In genomic region chr16:55471448-55472097, GRCh38 we compare ENCODE assay signal across 10 cellular contexts. TPM values are rescaled to one million over a fixed set of nuclear protein-coding genes. Genes with fewer than 3 reads are reported as not detected.
DNase-seq lines count a peak whose midpoint lies in the region; ATAC-seq and TF ChIP-seq lines count a peak whose summit lies in the region.
"Had no signal": no experiment of that assay in that cellular context is flagged by ENCODE, and none has a peak within 500 bp of the region (broad histone marks: within the 10 kb centered on the region; RNA-seq: fewer than 3 reads in every experiment).

No MANE protein-coding gene starts in this region.

- H3K27me3 ChIP-seq in suprapubic skin, result no peaks in the 10 kb centered on the region

- H3K27me3 Mint-ChIP-seq in activated CD8-positive, alpha-beta memory T cell treated with anti-CD3 and anti-CD28 coated beads, Interleukin-2, amount 10 ng/mL, durations not matched to agents 7 days and 5 days, result peaks cover 2% of the 10 kb centered on the region
- no peaks in the 10 kb centered on the region for H3K27me3 Mint-ChIP-seq in glutamatergic neuron (ENCODE audit: unreplicated experiment)
- H3K27me3 Mint-ChIP-seq in WTC11 (ENCODE audit: low read depth), result peaks cover 66% of the 10 kb centered on the region

- no peak overlapping the region for H3K27ac Mint-ChIP-seq in activated CD8-positive, alpha-beta memory T cell treated with anti-CD3 and anti-CD28 coated beads, Interleukin-2, amount 10 ng/mL, durations not matched to agents 7 days and 5 days
- no peak overlapping the region for H3K27ac Mint-ChIP-seq in glutamatergic neuron (ENCODE audit: unreplicated experiment)
- no peak overlapping the region for H3K27ac Mint-ChIP-seq in WTC11
- H3K27ac Mint-ChIP-seq: CD8-positive, alpha-beta T cell had no signal

- no peaks in the 10 kb centered on the region for H3K9me3 Mint-ChIP-seq in activated CD8-positive, alpha-beta memory T cell treated with anti-CD3 and anti-CD28 coated beads, Interleukin-2, amount 10 ng/mL, durations not matched to agents 7 days and 5 days (ENCODE audit: low read depth)
- H3K9me3 Mint-ChIP-seq in glutamatergic neuron (ENCODE audit: unreplicated experiment) (no peaks in the 10 kb centered on the region), WTC11 (no peaks in the 10 kb centered on the region)
- H3K9me3 Mint-ChIP-seq: CD8-positive, alpha-beta T cell had no signal

- DNase-seq in activated CD8-positive, alpha-beta memory T cell treated with anti-CD3 and anti-CD28 coated beads, Interleukin-2, amount 10 ng/mL, durations not matched to agents 7 days and 5 days, result no peak
- no peak for DNase-seq in activated CD8-positive, alpha-beta memory T cell treated with anti-CD3 and anti-CD28 coated beads, Interleukin-2, amount 50 U/mL, for 4 hours
- DNase-seq in HS-5 (ENCODE audit: low read depth) (peak; percentile 71), dermis blood vessel endothelial cell (peak; percentile 52), suprapubic skin (ENCODE audit: low spot score in 2 of 2) (no peak), glutamatergic neuron (no peak), NCI-H2107 treated with DMSO at 0.1 percent for 48 hours (lab: John Stamatoyannopoulos, UW; ENCODE audit: unreplicated experiment) (no peak), WTC11 (ENCODE audit: low spot score) (no peak)
- DNase-seq: CD8-positive, alpha-beta T cell; KG1 had no signal

- no peaks in the 10 kb centered on the region for H3K36me3 ChIP-seq in suprapubic skin

- H3K4me3 ChIP-seq in suprapubic skin, result no peak overlapping the region

- H3K27ac ChIP-seq in suprapubic skin, result peak overlapping the region; percentile 90

- no peak for TF ChIP-seq POLR2A in suprapubic skin (IDR thresholded peaks at IDR 0.05)

- CTCF ChIA-PET in activated CD8-positive, alpha-beta memory T cell treated with anti-CD3 and anti-CD28 coated beads, Interleukin-2, amount 10 ng/mL, durations not matched to agents 7 days and 5 days (lab: Charles Lee), result no interaction called here
- CTCF ChIA-PET in WTC11 (lab: Charles Lee), result interaction anchor here (1.7 to 2.5 kb wide), 2 partner anchors 31 to 229 kb away, joined by 5 to 16 read pairs; no protein-coding TSS in a partner anchor

- POLR2A ChIA-PET in WTC11 (lab: Charles Lee), result no interaction called here

- H3K4me1 Mint-ChIP-seq in activated CD8-positive, alpha-beta memory T cell treated with anti-CD3 and anti-CD28 coated beads, Interleukin-2, amount 10 ng/mL, durations not matched to agents 7 days and 5 days, result peaks cover 18% of the 10 kb centered on the region
- H3K4me1 Mint-ChIP-seq in glutamatergic neuron (ENCODE audit: low read depth, unreplicated experiment) (no peaks in the 10 kb centered on the region), WTC11 (peaks cover 23% of the 10 kb centered on the region)

- no peak overlapping the region for H3K4me3 Mint-ChIP-seq in activated CD8-positive, alpha-beta memory T cell treated with anti-CD3 and anti-CD28 coated beads, Interleukin-2, amount 10 ng/mL, durations not matched to agents 7 days and 5 days
- no peak overlapping the region for H3K4me3 Mint-ChIP-seq in glutamatergic neuron (ENCODE audit: unreplicated experiment)
- H3K4me3 Mint-ChIP-seq in WTC11, result no peak overlapping the region
- H3K4me3 Mint-ChIP-seq: CD8-positive, alpha-beta T cell had no signal

- ATAC-seq in activated CD8-positive, alpha-beta memory T cell treated with anti-CD3 and anti-CD28 coated beads, Interleukin-2, amount 10 ng/mL, durations not matched to agents 7 days and 5 days, result peak; percentile 60
- no peak for ATAC-seq in WTC11
- ATAC-seq: CD8-positive, alpha-beta T cell had no signal

- H3K36me3 Mint-ChIP-seq in activated CD8-positive, alpha-beta memory T cell treated with anti-CD3 and anti-CD28 coated beads, Interleukin-2, amount 10 ng/mL, durations not matched to agents 7 days and 5 days, result peaks cover 2% of the 10 kb centered on the region
- H3K36me3 Mint-ChIP-seq in glutamatergic neuron (ENCODE audit: unreplicated experiment) (no peaks in the 10 kb centered on the region), WTC11 (no peaks in the 10 kb centered on the region)
- H3K36me3 Mint-ChIP-seq: CD8-positive, alpha-beta T cell had no signal

- H3K9me3 ChIP-seq in suprapubic skin, result no peaks in the 10 kb centered on the region

- 55% methylated on average over 4 of the region's 4 CpGs for WGBS in suprapubic skin

- H3K4me1 ChIP-seq in suprapubic skin, result peaks cover 25% of the 10 kb centered on the region

- no peak for TF ChIP-seq CTCF in suprapubic skin (IDR thresholded peaks at IDR 0.05)
- TF ChIP-seq CTCF in glutamatergic neuron (IDR thresholded peaks at IDR 0.05; ENCODE audit: partially characterized antibody, unreplicated experiment), result no peak
- TF ChIP-seq CTCF in WTC11 (IDR thresholded peaks at IDR 0.05), result no peak

- no peak for TF ChIP-seq EP300 in suprapubic skin (IDR thresholded peaks at IDR 0.05)

TF ChIP-seq in WTC11, 78 proteins besides CTCF, POLR2A, EP300 and RAD21 (continues in another document):
- TF ChIP-seq NFYB (CRISPR knock-in tag; conservative IDR thresholded peaks at IDR 0.05; ENCODE audit: low read depth) (no peak), NR1H2 (CRISPR knock-in tag; IDR thresholded peaks at IDR 0.05) (no peak), HMGA2 (CRISPR knock-in tag; IDR thresholded peaks at IDR 0.05) (no peak), FOXP4 (CRISPR knock-in tag; IDR thresholded peaks at IDR 0.05) (no peak), TEAD1 (CRISPR knock-in tag; IDR thresholded peaks at IDR 0.05) (no peak), GTF2I (CRISPR knock-in tag; conservative IDR thresholded peaks at IDR 0.05) (no peak), ATF1 (CRISPR knock-in tag; IDR thresholded peaks at IDR 0.05) (no peak), RORB (CRISPR knock-in tag; IDR thresholded peaks at IDR 0.05) (no peak), ATF6 (CRISPR knock-in tag; IDR thresholded peaks at IDR 0.05) (no peak), ZNF138 (CRISPR knock-in tag; conservative IDR thresholded peaks at IDR 0.05) (no peak), HMGXB4 (CRISPR knock-in tag; IDR thresholded peaks at IDR 0.05) (no peak), NFE2L1 (CRISPR knock-in tag; IDR thresholded peaks at IDR 0.05) (no peak), ZBTB21 (CRISPR knock-in tag; IDR thresholded peaks at IDR 0.05; ENCODE audit: borderline replicate concordance) (no peak), CREB1 (CRISPR knock-in tag; IDR thresholded peaks at IDR 0.05) (no peak)

RNA-seq across cellular contexts. Expression of gene MMP2, which starts 7.4 kb away (rescaled TPM):
- not detected for total RNA-seq in activated CD8-positive, alpha-beta memory T cell treated with anti-CD3 and anti-CD28 coated beads, Interleukin-2, amount 10 ng/mL, durations not matched to agents 7 days and 5 days
- total RNA-seq in dermis blood vessel endothelial cell (16.7 and 20.5 TPM in 2 replicates), suprapubic skin (100 to 1,000 TPM in 2 of 4 donors, 10 to 100 TPM in 2; 71.4 to 175 (median 120) TPM), glutamatergic neuron (ENCODE audit: unreplicated experiment) (7.0 TPM), WTC11 (2021) (51.5 to 61.3 TPM (median 55.8 TPM) in 3 replicates)
- total RNA-seq: CD8-positive, alpha-beta T cell had no signal

RNA-seq across cellular contexts. Expression of gene LPCAT2, which starts 37.3 kb away (rescaled TPM):
- total RNA-seq in activated CD8-positive, alpha-beta memory T cell treated with anti-CD3 and anti-CD28 coated beads, Interleukin-2, amount 10 ng/mL, durations not matched to agents 7 days and 5 days, result under 1 TPM; 0.18 to 0.59 TPM
- 23.9 and 37.6 TPM in 2 replicates for total RNA-seq in dermis blood vessel endothelial cell
- total RNA-seq in suprapubic skin, result 10 to 100 TPM; 12.1 to 19.7 (median 18.1) TPM
- total RNA-seq in glutamatergic neuron (ENCODE audit: unreplicated experiment), result 1.8 TPM
- total RNA-seq in WTC11 (2021), result 5.8 to 7.1 TPM (median 7.0 TPM) in 3 replicates
- total RNA-seq: CD8-positive, alpha-beta T cell had no signal

Comparison
In these comparisons a context has a peak if more than half of its experiments do, and no peak if none do; other contexts are left out.
1. DNase-seq: peak in HS-5 (single experiment) and dermis blood vessel endothelial cell (single experiment); none in activated CD8-positive, alpha-beta memory T cell treated with anti-CD3 and anti-CD28 coated beads, Interleukin-2, amount 10 ng/mL, durations not matched to agents 7 days and 5 days (single experiment), activated CD8-positive, alpha-beta memory T cell treated with anti-CD3 and anti-CD28 coated beads, Interleukin-2, amount 50 U/mL, for 4 hours (single experiment), suprapubic skin (0 of 2), glutamatergic neuron (single experiment), NCI-H2107 treated with DMSO at 0.1 percent for 48 hours (single experiment) and WTC11 (single experiment).